19 cellular contexts compared by ENCODE assay signal in genomic region chr10:76040107-76040829, GRCh38.
DNase-seq lines count a peak whose midpoint lies in the region; ATAC-seq and TF ChIP-seq lines count a peak whose summit lies in the region.
"Had no signal": no experiment of that assay in that cellular context is flagged by ENCODE, and none has a peak within 500 bp of the region (broad histone marks: within the 10 kb centered on the region; RNA-seq: fewer than 3 reads in every experiment).

No MANE protein-coding gene starts in this region.

- intact Hi-C loops in Calu3 (cut with micrococcal nuclease; ENCODE audit: unreplicated experiment) = no loop called here
- intact Hi-C loops in left cardiac atrium (cut with DNase I) = no loop called here

- H3K9me3 Mint-ChIP-seq in Calu3 (ENCODE audit: low read depth, unreplicated experiment) (no peaks in the 10 kb centered on the region), HFFc6 (peaks cover 19% of the 10 kb centered on the region; the same call in 1 of the 2 replicates), endothelial cell (ENCODE audit: unreplicated experiment) (no peaks in the 10 kb centered on the region)

- BruUV-seq in Calu3 (replicated peaks; lab: Mats Ljungman, UMichigan) = no TSS peak

- no peak overlapping the region for H3K27ac Mint-ChIP-seq in Calu3 (ENCODE audit: unreplicated experiment)
- H3K27ac Mint-ChIP-seq in HFFc6 = no peak overlapping the region
- no peak overlapping the region for H3K27ac Mint-ChIP-seq in endothelial cell (ENCODE audit: unreplicated experiment)
- H3K27ac Mint-ChIP-seq: activated CD4-positive, alpha-beta T cell treated with anti-CD3 and anti-CD28 coated beads for 36 hours; activated naive CD8-positive, alpha-beta T cell treated with anti-CD3 and anti-CD28 coated beads for 36 hours; IgD-negative memory B cell had no signal

- H3K9me3 ChIP-seq in neural cell (ENCODE audit: low read length) = no peaks in the 10 kb centered on the region
- H3K9me3 ChIP-seq: Peyer's patch had no signal

- peaks cover 6% of the 10 kb centered on the region for H3K4me1 Mint-ChIP-seq in Calu3 (ENCODE audit: low read depth, unreplicated experiment)
- H3K4me1 Mint-ChIP-seq in HFFc6 (ENCODE audit: low read depth) = peaks cover 7% of the 10 kb centered on the region; the same call in 1 of the 2 replicates
- H3K4me1 Mint-ChIP-seq in endothelial cell (ENCODE audit: unreplicated experiment) = peaks cover 14% of the 10 kb centered on the region
- H3K4me1 Mint-ChIP-seq: activated CD4-positive, alpha-beta T cell treated with anti-CD3 and anti-CD28 coated beads for 36 hours; activated naive CD8-positive, alpha-beta T cell treated with anti-CD3 and anti-CD28 coated beads for 36 hours had no signal

- no peaks in the 10 kb centered on the region for H3K9me2 ChIP-seq in neural cell (ENCODE audit: insufficient read depth, low read length)

- H2AFZ ChIP-seq in neural cell (ENCODE audit: low read depth, low read length) = no peak overlapping the region

- no peak overlapping the region for H3K9ac ChIP-seq in neural cell (ENCODE audit: low read length)

- TF ChIP-seq EP300 in neural cell (conservative IDR thresholded peaks at IDR 0.05; ENCODE audit: poor library complexity, severe bottlenecking) = no peak

- no peak overlapping the region for H3K4me2 ChIP-seq in neural cell (ENCODE audit: low read length)

- H3K27ac ChIP-seq in neural cell (ENCODE audit: low read length) = no peak overlapping the region
- H3K27ac ChIP-seq: Peyer's patch, right atrium auricular region had no signal

- no peak for TF ChIP-seq RAD21 in neural cell (conservative IDR thresholded peaks at IDR 0.05)

- no peaks in the 10 kb centered on the region for H4K20me1 ChIP-seq in neural cell (ENCODE audit: insufficient read depth)

- CTCF ChIA-PET in Calu3 (lab: Charles Lee) = no interaction called here

- TF ChIP-seq CTCF in Calu3 (IDR thresholded peaks at IDR 0.05; ENCODE audit: unreplicated experiment) (peak; percentile 21), HFFc6 (IDR thresholded peaks at IDR 0.05) (peak; percentile 20; the same call in 1 of the 2 replicates), endothelial cell (IDR thresholded peaks at IDR 0.05; ENCODE audit: unreplicated experiment) (peak; percentile 32), neural cell (IDR thresholded peaks at IDR 0.05; ENCODE audit: poor library complexity, severe bottlenecking) (no peak)

- no peaks in the 10 kb centered on the region for H3K36me3 ChIP-seq in neural cell (ENCODE audit: insufficient read depth, low read length)
- H3K36me3 ChIP-seq: Peyer's patch, right atrium auricular region had no signal

- H3K36me3 Mint-ChIP-seq in Calu3 (ENCODE audit: insufficient read depth, unreplicated experiment) (no peaks in the 10 kb centered on the region), HFFc6 (ENCODE audit: low read depth) (0 out of 2 replicates have a peak, but pooled peaks cover 6% of the 10 kb centered on the region), endothelial cell (ENCODE audit: low read depth, unreplicated experiment) (peaks cover 6% of the 10 kb centered on the region)
- H3K36me3 Mint-ChIP-seq: activated naive CD8-positive, alpha-beta T cell treated with anti-CD3 and anti-CD28 coated beads for 36 hours had no signal

- no peaks in the 10 kb centered on the region for H3F3A ChIP-seq in neural cell (ENCODE audit: insufficient read depth, low read length, poor library complexity, severe bottlenecking)

- DNase-seq in Calu3 = no peak
- DNase-seq in HFFc6 = no peak
- no peak for DNase-seq in endothelial cell (ENCODE audit: low spot score)
- DNase-seq in left cardiac atrium = no peak
- DNase-seq in NCI-H82 (lab: John Stamatoyannopoulos, UW) = no peak
- DNase-seq in NOMO-1 (lab: John Stamatoyannopoulos, UW; ENCODE audit: unreplicated experiment in 2 of 2) = no peak
- DNase-seq: activated CD4-positive, alpha-beta T cell treated with anti-CD3 and anti-CD28 coated beads for 36 hours; activated naive CD8-positive, alpha-beta T cell treated with anti-CD3 and anti-CD28 coated beads for 36 hours; dermis blood vessel endothelial cell; MM.1S; NCI-H1694 treated with DMSO at 0.1 percent for 48 hours; occipital lobe; Peyer's patch; stimulated activated CD4-positive, alpha-beta T cell treated with anti-CD3 and anti-CD28 coated beads, Interleukin-15, amount 100 ng/mL, for 24 hours had no signal

- no peak for ATAC-seq in left cardiac atrium
- ATAC-seq: activated CD4-positive, alpha-beta T cell treated with anti-CD3 and anti-CD28 coated beads for 36 hours; esophagus mucosa had no signal

- H3K4me3 ChIP-seq in neural cell (ENCODE audit: low read length) = no peak overlapping the region
- H3K4me3 ChIP-seq: lung, Peyer's patch, right atrium auricular region had no signal

- H3K27me3 Mint-ChIP-seq in Calu3 (ENCODE audit: unreplicated experiment) (peaks cover 14% of the 10 kb centered on the region), HFFc6 (ENCODE audit: insufficient read depth) (peaks cover 7% of the 10 kb centered on the region), endothelial cell (ENCODE audit: unreplicated experiment) (peaks cover 3% of the 10 kb centered on the region)
- H3K27me3 Mint-ChIP-seq: activated CD4-positive, alpha-beta T cell treated with anti-CD3 and anti-CD28 coated beads for 36 hours; activated naive CD8-positive, alpha-beta T cell treated with anti-CD3 and anti-CD28 coated beads for 36 hours had no signal

- no peak overlapping the region for H3K4me3 Mint-ChIP-seq in Calu3 (ENCODE audit: low read depth, unreplicated experiment)
- H3K4me3 Mint-ChIP-seq in HFFc6 = no peak overlapping the region
- peak overlapping the region; percentile 19 for H3K4me3 Mint-ChIP-seq in endothelial cell (ENCODE audit: unreplicated experiment)
- H3K4me3 Mint-ChIP-seq: activated CD4-positive, alpha-beta T cell treated with anti-CD3 and anti-CD28 coated beads for 36 hours; activated naive CD8-positive, alpha-beta T cell treated with anti-CD3 and anti-CD28 coated beads for 36 hours had no signal

- H3K27me3 ChIP-seq in neural cell (ENCODE audit: insufficient read depth, low read depth, low read length) = no peaks in the 10 kb centered on the region
- H3K27me3 ChIP-seq: Peyer's patch, right atrium auricular region had no signal

- no peaks in the 10 kb centered on the region for H3K79me2 ChIP-seq in neural cell (replicated peaks; ENCODE audit: insufficient read depth, low read length)

TF ChIP-seq in neural cell, 6 proteins besides CTCF, POLR2A, EP300 and RAD21:
- TF ChIP-seq TAF1 (IDR thresholded peaks at IDR 0.05; ENCODE audit: low read depth) = no peak
- TF ChIP-seq, protein P1, sequence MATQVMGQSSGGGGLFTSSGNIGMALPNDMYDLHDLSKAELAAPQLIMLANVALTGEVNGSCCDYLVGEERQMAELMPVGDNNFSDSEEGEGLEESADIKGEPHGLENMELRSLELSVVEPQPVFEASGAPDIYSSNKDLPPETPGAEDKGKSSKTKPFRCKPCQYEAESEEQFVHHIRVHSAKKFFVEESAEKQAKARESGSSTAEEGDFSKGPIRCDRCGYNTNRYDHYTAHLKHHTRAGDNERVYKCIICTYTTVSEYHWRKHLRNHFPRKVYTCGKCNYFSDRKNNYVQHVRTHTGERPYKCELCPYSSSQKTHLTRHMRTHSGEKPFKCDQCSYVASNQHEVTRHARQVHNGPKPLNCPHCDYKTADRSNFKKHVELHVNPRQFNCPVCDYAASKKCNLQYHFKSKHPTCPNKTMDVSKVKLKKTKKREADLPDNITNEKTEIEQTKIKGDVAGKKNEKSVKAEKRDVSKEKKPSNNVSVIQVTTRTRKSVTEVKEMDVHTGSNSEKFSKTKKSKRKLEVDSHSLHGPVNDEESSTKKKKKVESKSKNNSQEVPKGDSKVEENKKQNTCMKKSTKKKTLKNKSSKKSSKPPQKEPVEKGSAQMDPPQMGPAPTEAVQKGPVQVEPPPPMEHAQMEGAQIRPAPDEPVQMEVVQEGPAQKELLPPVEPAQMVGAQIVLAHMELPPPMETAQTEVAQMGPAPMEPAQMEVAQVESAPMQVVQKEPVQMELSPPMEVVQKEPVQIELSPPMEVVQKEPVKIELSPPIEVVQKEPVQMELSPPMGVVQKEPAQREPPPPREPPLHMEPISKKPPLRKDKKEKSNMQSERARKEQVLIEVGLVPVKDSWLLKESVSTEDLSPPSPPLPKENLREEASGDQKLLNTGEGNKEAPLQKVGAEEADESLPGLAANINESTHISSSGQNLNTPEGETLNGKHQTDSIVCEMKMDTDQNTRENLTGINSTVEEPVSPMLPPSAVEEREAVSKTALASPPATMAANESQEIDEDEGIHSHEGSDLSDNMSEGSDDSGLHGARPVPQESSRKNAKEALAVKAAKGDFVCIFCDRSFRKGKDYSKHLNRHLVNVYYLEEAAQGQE (IDR thresholded peaks at IDR 0.05; ENCODE audit: borderline replicate concordance) = no peak
- peak; percentile 14 for TF ChIP-seq SMC3 (conservative IDR thresholded peaks at IDR 0.05; ENCODE audit: poor library complexity)
- no peak for TF ChIP-seq MXI1 (conservative IDR thresholded peaks at IDR 0.05; ENCODE audit: poor library complexity, severe bottlenecking)
- no peak for TF ChIP-seq EZH2 (IDR thresholded peaks at IDR 0.05; ENCODE audit: borderline replicate concordance, insufficient read depth, low read length, poor library complexity, severe bottlenecking)
- TF ChIP-seq POLR2AphosphoS5 (IDR thresholded peaks at IDR 0.05) = no peak
TF ChIP-seq in neural cell: peak in this region for 1.
